15 cellular contexts compared by ENCODE assay signal in the genomic region with DNA sequence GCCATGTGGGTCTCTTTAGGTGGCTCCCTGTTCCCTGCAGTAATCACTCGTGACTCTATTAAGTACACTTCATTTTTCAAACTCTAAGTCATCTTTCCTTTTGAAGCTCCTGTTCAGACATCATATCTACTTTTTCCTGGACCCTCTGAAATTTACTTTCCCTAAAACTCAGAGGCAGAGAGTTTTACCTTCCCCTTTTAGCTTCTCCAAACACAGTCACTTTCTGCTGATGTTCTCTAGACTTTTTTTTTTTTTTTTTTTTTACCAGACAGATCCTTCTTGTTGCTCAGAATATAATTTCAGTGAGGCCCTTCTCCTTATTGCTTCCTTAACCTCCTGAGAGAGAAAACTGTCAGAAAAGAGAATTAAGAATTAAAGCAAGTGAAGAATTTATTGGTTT.
DNase-seq lines count a peak whose midpoint lies in the region; ATAC-seq, FAIRE-seq and TF ChIP-seq lines count a peak whose summit lies in the region.
"Had no signal": no experiment of that assay in that cellular context is flagged by ENCODE, and none has a peak within 500 bp of the region (broad histone marks: within the 10 kb centered on the region; RNA-seq: fewer than 3 reads in every experiment).

No MANE protein-coding gene starts in this region.

- H3K36me3 ChIP-seq in astrocyte (ENCODE audit: insufficient read depth, low read length) (no peaks in the 10 kb centered on the region), mesenchymal stem cell (ENCODE audit: control insufficient read depth in 1 of 2, insufficient read depth in 2 of 2, low read depth in 1 of 2, low read length in 2 of 2) (no peaks in the 10 kb centered on the region), lower lobe of right lung (no peaks in the 10 kb centered on the region)

- no peak overlapping the region for H3K23ac ChIP-seq in mesenchymal stem cell (ENCODE audit: low read length in 2 of 2)

- H3K18ac ChIP-seq in mesenchymal stem cell (ENCODE audit: low read depth in 1 of 2, low read length in 2 of 2) = no peak overlapping the region

- H2BK12ac ChIP-seq in mesenchymal stem cell (ENCODE audit: low read length in 2 of 2) = no peak overlapping the region

- H3K4me1 Mint-ChIP-seq in astrocyte (ENCODE audit: low read depth, unreplicated experiment) = peaks cover 36% of the 10 kb centered on the region
- H3K4me1 Mint-ChIP-seq in dendritic cell treated with granulocyte-macrophage colony-stimulating factor and Interleukin-4, amounts not matched to agents 40 ng/mL and 50 ng/mL, for 4 days (ENCODE audit: low read depth) = peaks cover 33% of the 10 kb centered on the region
- peaks cover 42% of the 10 kb centered on the region for H3K4me1 Mint-ChIP-seq in progenitor cell of endocrine pancreas (ENCODE audit: low read depth)
- H3K4me1 Mint-ChIP-seq: CD14-positive monocyte had no signal

- H3K14ac ChIP-seq in mesenchymal stem cell (ENCODE audit: low read length in 2 of 2) = no peak overlapping the region

- H3K36me3 Mint-ChIP-seq in astrocyte (ENCODE audit: low read depth, unreplicated experiment) (peaks cover 3% of the 10 kb centered on the region), progenitor cell of endocrine pancreas (ENCODE audit: insufficient read depth) (no peaks in the 10 kb centered on the region)
- H3K36me3 Mint-ChIP-seq in dendritic cell treated with granulocyte-macrophage colony-stimulating factor and Interleukin-4, amounts not matched to agents 40 ng/mL and 50 ng/mL, for 4 days (ENCODE audit: low read depth) = peaks cover 6% of the 10 kb centered on the region

- no peak overlapping the region for H2BK15ac ChIP-seq in mesenchymal stem cell (ENCODE audit: low read depth, poor library complexity, severe bottlenecking)

- H3K4me3 Mint-ChIP-seq in astrocyte (ENCODE audit: unreplicated experiment) (no peak overlapping the region), progenitor cell of endocrine pancreas (ENCODE audit: low read depth) (no peak overlapping the region)
- peak overlapping the region; percentile 7 for H3K4me3 Mint-ChIP-seq in dendritic cell treated with granulocyte-macrophage colony-stimulating factor and Interleukin-4, amounts not matched to agents 40 ng/mL and 50 ng/mL, for 4 days
- H3K4me3 Mint-ChIP-seq: CD14-positive monocyte; CD8-positive, alpha-beta T cell had no signal

- FAIRE-seq in astrocyte (lab: Jason Lieb, UNC) = no peak
- FAIRE-seq: A549 had no signal

- H3K9ac ChIP-seq in astrocyte (ENCODE audit: low read length) (no peak overlapping the region), mesenchymal stem cell (ENCODE audit: low read length) (no peak overlapping the region)

- H3K4me1 ChIP-seq in astrocyte (ENCODE audit: insufficient read depth, low read length) (no peaks in the 10 kb centered on the region), mesenchymal stem cell (ENCODE audit: control insufficient read depth, insufficient read depth, low read depth, low read length) (peaks cover 15% of the 10 kb centered on the region), lower lobe of right lung (peaks cover 21% of the 10 kb centered on the region)
- H3K4me1 ChIP-seq: A549 had no signal

- no peak overlapping the region for H3K4me2 ChIP-seq in astrocyte (ENCODE audit: low read length)
- H3K4me2 ChIP-seq in mesenchymal stem cell (ENCODE audit: low read length, poor library complexity, severe bottlenecking) = no peak overlapping the region
- H3K4me2 ChIP-seq: A549 had no signal

- no peaks in the 10 kb centered on the region for H3K9me3 Mint-ChIP-seq in astrocyte (ENCODE audit: unreplicated experiment)
- H3K9me3 Mint-ChIP-seq in dendritic cell treated with granulocyte-macrophage colony-stimulating factor and Interleukin-4, amounts not matched to agents 40 ng/mL and 50 ng/mL, for 4 days = no peaks in the 10 kb centered on the region
- H3K9me3 Mint-ChIP-seq in progenitor cell of endocrine pancreas (ENCODE audit: low read depth) = no peaks in the 10 kb centered on the region
- H3K9me3 Mint-ChIP-seq: CD14-positive monocyte; CD8-positive, alpha-beta T cell had no signal

- H2AK5ac ChIP-seq in mesenchymal stem cell (ENCODE audit: low read length, severe bottlenecking) = peak overlapping the region; percentile 10

- H2AFZ ChIP-seq in astrocyte (ENCODE audit: low read depth, low read length) (no peak overlapping the region), mesenchymal stem cell (ENCODE audit: low read depth, low read length) (no peak overlapping the region)

- ATAC-seq in GM18505 (IDR thresholded peaks at IDR 0.05; ENCODE audit: unreplicated experiment) = no peak
- no peak for ATAC-seq in lower lobe of right lung
- ATAC-seq in left colon = no peak
- ATAC-seq: A549; CD8-positive, alpha-beta T cell; HCT116 had no signal

- 95% methylated on average over 1 of the region's 1 CpG for WGBS in mesenchymal stem cell

- intact Hi-C loops in dendritic cell treated with granulocyte-macrophage colony-stimulating factor and Interleukin-4, amounts not matched to agents 40 ng/mL and 50 ng/mL, for 4 days (cut with micrococcal nuclease) = no loop called here
- intact Hi-C loops in lower lobe of right lung (cut with DNase I) = no loop called here
- intact Hi-C loops in left colon (cut with DNase I, micrococcal nuclease) = no loop called here

- H2BK5ac ChIP-seq in mesenchymal stem cell (ENCODE audit: low read depth, low read length, poor library complexity, severe bottlenecking) = no peak overlapping the region

- no peak for TF ChIP-seq CTCF in astrocyte (IDR thresholded peaks at IDR 0.05; ENCODE audit: insufficient read depth, low read depth, low read length)
- TF ChIP-seq CTCF in progenitor cell of endocrine pancreas (IDR thresholded peaks at IDR 0.05; ENCODE audit: unreplicated experiment) = no peak
- no peak for TF ChIP-seq CTCF in lower lobe of right lung (IDR thresholded peaks at IDR 0.05)

- H4K91ac ChIP-seq in mesenchymal stem cell (ENCODE audit: low read length) = no peak overlapping the region

- no peak overlapping the region for H2BK120ac ChIP-seq in mesenchymal stem cell (ENCODE audit: low read depth, low read length)

- H4K8ac ChIP-seq in mesenchymal stem cell (ENCODE audit: low read length) = no peak overlapping the region

- H3K4me3 ChIP-seq in astrocyte (ENCODE audit: insufficient read depth, low read depth, low read length) = no peak overlapping the region
- H3K4me3 ChIP-seq in mesenchymal stem cell (ENCODE audit: insufficient read depth in 1 of 2, low read depth in 1 of 2, low read length in 2 of 2) = no peak overlapping the region
- H3K4me3 ChIP-seq in lower lobe of right lung = no peak overlapping the region
- H3K4me3 ChIP-seq: A549 had no signal

- DNase-seq in astrocyte (ENCODE audit: low read depth) = no peak
- no peak for DNase-seq in mesenchymal stem cell
- no peak for DNase-seq in progenitor cell of endocrine pancreas (ENCODE audit: low spot score, unreplicated experiment)
- DNase-seq in lower lobe of right lung = no peak
- no peak for DNase-seq in left colon
- DNase-seq in KG1 (lab: John Stamatoyannopoulos, UW) = no peak
- DNase-seq: CD8-positive, alpha-beta T cell; COR-L47; GF-D8; IMR-90 had no signal

- no peak overlapping the region for H3K4ac ChIP-seq in mesenchymal stem cell (ENCODE audit: low read depth in 1 of 2, low read length in 2 of 2)

- H3K27ac ChIP-seq in astrocyte (ENCODE audit: low read depth, low read length) (no peak overlapping the region), mesenchymal stem cell (ENCODE audit: low read length, poor library complexity, severe bottlenecking) (no peak overlapping the region), lower lobe of right lung (no peak overlapping the region)
- H3K27ac ChIP-seq: A549 had no signal

- H3K79me2 ChIP-seq in astrocyte (ENCODE audit: insufficient read depth, low read length) = peaks cover 2% of the 10 kb centered on the region

- H3K27ac Mint-ChIP-seq in astrocyte (ENCODE audit: unreplicated experiment) (peak overlapping the region; percentile 20), progenitor cell of endocrine pancreas (peak overlapping the region; percentile 1)
- peak overlapping the region; percentile 69 for H3K27ac Mint-ChIP-seq in dendritic cell treated with granulocyte-macrophage colony-stimulating factor and Interleukin-4, amounts not matched to agents 40 ng/mL and 50 ng/mL, for 4 days
- H3K27ac Mint-ChIP-seq: CD8-positive, alpha-beta T cell had no signal

- peaks cover 12% of the 10 kb centered on the region for H3K79me1 ChIP-seq in mesenchymal stem cell (replicated peaks; ENCODE audit: low read length, poor library complexity, severe bottlenecking)

- no peaks in the 10 kb centered on the region for H3K27me3 ChIP-seq in astrocyte (ENCODE audit: insufficient read depth, low read length)
- H3K27me3 ChIP-seq in mesenchymal stem cell (ENCODE audit: control insufficient read depth in 1 of 2, insufficient read depth in 1 of 2, low read length in 2 of 2) = no peaks in the 10 kb centered on the region
- H3K27me3 ChIP-seq in lower lobe of right lung (ENCODE audit: low read depth) = no peaks in the 10 kb centered on the region

- H3K9me3 ChIP-seq in astrocyte (ENCODE audit: insufficient read depth, low read depth, low read length) = no peaks in the 10 kb centered on the region
- H3K9me3 ChIP-seq in mesenchymal stem cell (ENCODE audit: control insufficient read depth, low read length) = no peaks in the 10 kb centered on the region
- H3K9me3 ChIP-seq in lower lobe of right lung = no peaks in the 10 kb centered on the region
- H3K9me3 ChIP-seq: A549 had no signal

- H4K20me1 ChIP-seq in astrocyte (ENCODE audit: insufficient read depth, low read length) = no peaks in the 10 kb centered on the region

- no peak for TF ChIP-seq POLR2A in GM18505 (IDR thresholded peaks at IDR 0.05; ENCODE audit: borderline replicate concordance, extremely low read depth, insufficient read depth, insufficient read length)

- H3K27me3 Mint-ChIP-seq in astrocyte (ENCODE audit: low read depth, unreplicated experiment) (no peaks in the 10 kb centered on the region), progenitor cell of endocrine pancreas (no peaks in the 10 kb centered on the region)
- no peaks in the 10 kb centered on the region for H3K27me3 Mint-ChIP-seq in dendritic cell treated with granulocyte-macrophage colony-stimulating factor and Interleukin-4, amounts not matched to agents 40 ng/mL and 50 ng/mL, for 4 days

Comparison
In these comparisons a context has a peak if more than half of its experiments do, and no peak if none do; other contexts are left out.
1. H3K27ac Mint-ChIP-seq: peak in every context shown above with its lines; median percentile 69 in dendritic cell treated with granulocyte-macrophage colony-stimulating factor and Interleukin-4, amounts not matched to agents 40 ng/mL and 50 ng/mL, for 4 days; 20 in astrocyte; 1 in progenitor cell of endocrine pancreas.